In the genomic region with DNA sequence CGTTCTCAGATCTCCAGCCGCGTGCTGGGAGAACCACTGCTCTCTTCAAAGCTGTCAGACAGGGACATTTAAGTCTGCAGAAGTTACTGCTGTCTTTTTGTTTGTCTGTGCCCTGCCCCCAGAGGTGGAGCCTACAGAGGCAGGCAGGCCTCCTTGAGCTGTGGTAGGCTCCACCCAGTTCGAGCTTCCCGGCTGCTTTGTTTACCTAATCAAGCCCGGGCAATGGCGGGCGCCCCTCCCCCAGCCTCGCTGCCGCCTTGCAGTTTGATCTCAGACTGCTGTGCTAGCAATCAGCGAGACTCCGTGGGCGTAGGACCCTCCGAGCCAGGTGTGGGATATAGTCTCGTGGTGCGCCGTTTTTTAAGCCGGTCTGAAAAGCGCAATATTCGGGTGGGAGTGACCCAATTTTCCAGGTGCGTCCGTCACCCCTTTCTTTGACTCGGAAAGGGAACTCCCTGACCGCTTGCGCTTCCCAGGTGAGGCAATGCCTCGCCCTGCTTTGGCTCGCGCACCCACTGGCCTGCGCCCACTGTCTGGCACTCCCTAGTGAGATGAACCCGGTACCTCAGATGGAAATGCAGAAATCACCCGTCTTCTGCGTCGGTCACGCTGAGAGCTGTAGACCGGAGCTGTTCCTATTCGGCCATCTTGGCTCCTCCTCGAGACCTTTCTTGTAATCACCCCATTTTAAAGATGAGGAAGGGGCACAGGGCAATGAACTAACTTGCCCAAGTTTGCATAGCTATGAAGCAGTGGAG, we compare ENCODE assay signal across 8 cellular contexts.
DNase-seq lines count a peak whose midpoint lies in the region; ATAC-seq and TF ChIP-seq lines count a peak whose summit lies in the region.
"Not testable (repeated sequence)": the region's sequence is repeated elsewhere in the genome, so short reads cannot be mapped to it uniquely, and the experiment has no call there.

No MANE protein-coding gene starts in this region.

- H4K12ac ChIP-seq in trophoblast cell (ENCODE audit: low read depth, low read length) = peak overlapping the region; percentile 4

- intact Hi-C loops in left ventricle myocardium inferior (cut with micrococcal nuclease); tibial artery (cut with DNase I; ENCODE audit: low total_unique reads): not testable (repeated sequence)

- H3K4me3 Mint-ChIP-seq in GM23338 (peak overlapping the region; percentile 63), endodermal cell (peak overlapping the region; percentile 65)

- peak overlapping the region; percentile 74 for H4K91ac ChIP-seq in trophoblast cell (ENCODE audit: low read depth, low read length)

- H3K27ac Mint-ChIP-seq in GM23338 (peak overlapping the region; percentile 95), endodermal cell (peak overlapping the region; percentile 99)

- H3K27ac ChIP-seq in BLaER1 (peak overlapping the region; percentile 66), GM23338 (ENCODE audit: low read depth) (0 out of 2 replicates have a peak overlapping the region, but pooled peaks have one; percentile 50), left ventricle myocardium inferior (replicated peaks) (peak overlapping the region; percentile 71), muscle layer of colon (ENCODE audit: low read depth, low read length) (peak overlapping the region; percentile 27), trophoblast cell (ENCODE audit: low read depth, low read length) (peak overlapping the region; percentile 8), tibial artery (peak overlapping the region; percentile 67 to 74)
- H3K27ac ChIP-seq in endodermal cell (ENCODE audit: low read depth, low read length) = not testable (repeated sequence)

- not testable (repeated sequence) for H3K9me2 ChIP-seq in GM23338 (ENCODE audit: insufficient read depth)

- H2BK120ac ChIP-seq in trophoblast cell (ENCODE audit: insufficient read depth, low read length, poor library complexity) = not testable (repeated sequence)

- H2BK12ac ChIP-seq in trophoblast cell (ENCODE audit: low read length) = not testable (repeated sequence)

- H3K4me3 ChIP-seq in BLaER1 (peak overlapping the region; percentile 56), GM23338 (peak overlapping the region; percentile 30; the same call in 1 of the 2 replicates), endodermal cell (ENCODE audit: low read length) (peak overlapping the region; percentile 47)
- not testable (repeated sequence) for H3K4me3 ChIP-seq in left ventricle myocardium inferior; muscle layer of colon (ENCODE audit: low read depth in 1 of 2, low read length in 2 of 2); trophoblast cell (ENCODE audit: low read depth, low read length); tibial artery

- DNase-seq in GM23338 (ENCODE audit: low spot score); endodermal cell; left ventricle myocardium inferior; trophoblast cell; tibial artery: not testable (repeated sequence)
- peak; percentile 86 for DNase-seq in NCI-H2171 treated with DMSO at 0.1 percent for 48 hours (lab: John Stamatoyannopoulos, UW)

- not testable (repeated sequence) for H3K79me2 ChIP-seq in GM23338 (replicated peaks; ENCODE audit: insufficient read depth); trophoblast cell (ENCODE audit: control insufficient read depth, insufficient read depth, low read length, poor library complexity)

- peak overlapping the region; percentile 19 for H3K18ac ChIP-seq in trophoblast cell (ENCODE audit: low read length)

- H3K36me3 Mint-ChIP-seq in GM23338 (ENCODE audit: low read depth); endodermal cell (ENCODE audit: low read depth): not testable (repeated sequence)

- H3K27me3 ChIP-seq in BLaER1; GM23338 (ENCODE audit: insufficient read depth); endodermal cell (ENCODE audit: control insufficient read depth, insufficient read depth, low read length, poor library complexity, severe bottlenecking); left ventricle myocardium inferior (ENCODE audit: low read depth); muscle layer of colon (ENCODE audit: control insufficient read depth in 1 of 2, insufficient read depth in 2 of 2, low read length in 2 of 2); trophoblast cell (ENCODE audit: insufficient read depth, low read length); tibial artery: not testable (repeated sequence)

- peak overlapping the region; percentile 97 for H2AFZ ChIP-seq in GM23338
- peak overlapping the region; percentile 33 for H2AFZ ChIP-seq in trophoblast cell (ENCODE audit: insufficient read depth, low read length, poor library complexity)

- ATAC-seq in GM23338 = not testable (repeated sequence)

- not testable (repeated sequence) for H3K4me1 ChIP-seq in BLaER1; GM23338 (ENCODE audit: insufficient read depth); endodermal cell (ENCODE audit: control insufficient read depth, insufficient read depth, low read length); muscle layer of colon (ENCODE audit: insufficient read depth, low read length); trophoblast cell (ENCODE audit: control insufficient read depth in 1 of 2, insufficient read depth in 2 of 2, low read length in 2 of 2)
- peaks cover 49% of the 10 kb centered on the region for H3K4me1 ChIP-seq in left ventricle myocardium inferior
- H3K4me1 ChIP-seq in tibial artery = peaks cover 4 to 43% (median 22%) of the 10 kb centered on the region in 4 donors

- not testable (repeated sequence) for H3K23ac ChIP-seq in trophoblast cell (ENCODE audit: low read length)

- not testable (repeated sequence) for H3K36me3 ChIP-seq in BLaER1; GM23338 (ENCODE audit: insufficient read depth); endodermal cell (ENCODE audit: control insufficient read depth, insufficient read depth, low read length); left ventricle myocardium inferior; muscle layer of colon (ENCODE audit: insufficient read depth, low read length); trophoblast cell (ENCODE audit: control insufficient read depth in 1 of 2, insufficient read depth in 2 of 2, low read length in 2 of 2); tibial artery

- H3K4ac ChIP-seq in trophoblast cell (ENCODE audit: low read depth, low read length) = peak overlapping the region; percentile 6

- TF ChIP-seq CTCF in GM23338 (conservative IDR thresholded peaks at IDR 0.05; ENCODE audit: low read depth in 2 of 2); endodermal cell (conservative IDR thresholded peaks at IDR 0.05); left ventricle myocardium inferior (IDR thresholded peaks at IDR 0.05; ENCODE audit: borderline replicate concordance); tibial artery (IDR thresholded peaks at IDR 0.05): not testable (repeated sequence)

- not testable (repeated sequence) for H2BK5ac ChIP-seq in trophoblast cell (ENCODE audit: low read depth, low read length, poor library complexity)

- H4K20me1 ChIP-seq in BLaER1; GM23338 (replicated peaks; ENCODE audit: insufficient read depth): not testable (repeated sequence)

- not testable (repeated sequence) for H3K14ac ChIP-seq in trophoblast cell (ENCODE audit: low read length)

- not testable (repeated sequence) for H3K9me3 ChIP-seq in BLaER1; endodermal cell (ENCODE audit: control insufficient read depth, low read length); left ventricle myocardium inferior (replicated peaks); muscle layer of colon (ENCODE audit: low read length); trophoblast cell (ENCODE audit: insufficient read depth, low read depth, low read length); tibial artery

- H3K9me3 Mint-ChIP-seq in GM23338 = not testable (repeated sequence)
- peaks cover 25% of the 10 kb centered on the region for H3K9me3 Mint-ChIP-seq in endodermal cell

- H2AK5ac ChIP-seq in trophoblast cell (ENCODE audit: low read length) = not testable (repeated sequence)

- H3K4me2 ChIP-seq in BLaER1 (peak overlapping the region; percentile 52), GM23338 (peak overlapping the region; percentile 57)
- H3K4me2 ChIP-seq in trophoblast cell (ENCODE audit: low read length) = not testable (repeated sequence)

- not testable (repeated sequence) for H3K27me3 Mint-ChIP-seq in GM23338 (ENCODE audit: insufficient read depth, low read depth, poor library complexity); endodermal cell (ENCODE audit: insufficient read depth)

- not testable (repeated sequence) for H3K4me1 Mint-ChIP-seq in GM23338
- peaks cover 21% of the 10 kb centered on the region for H3K4me1 Mint-ChIP-seq in endodermal cell

- not testable (repeated sequence) for H3F3A ChIP-seq in GM23338 (replicated peaks; ENCODE audit: low read depth)

- 78 to 88% methylated on average over 6 to 17 of the region's 37 CpGs for WGBS in endodermal cell (ENCODE audit: insufficient coverage in 1 of 2, insufficient read length in 1 of 2), 2 experiments
- no CpG with 5 or more reads among the region's 37 CpGs for WGBS in trophoblast cell (ENCODE audit: extremely low coverage, insufficient coverage, insufficient read length)

- peak overlapping the region; percentile 66 for H4K8ac ChIP-seq in trophoblast cell (ENCODE audit: low read depth, low read length)

- not testable (repeated sequence) for H3K79me1 ChIP-seq in trophoblast cell (ENCODE audit: low read length)

- not testable (repeated sequence) for H3K9ac ChIP-seq in BLaER1; endodermal cell (ENCODE audit: extremely low read depth, low read length, poor library complexity, severe bottlenecking); muscle layer of colon (ENCODE audit: low read length); trophoblast cell (ENCODE audit: low read length)
